Comparison of ENCODE assay signal across 21 cellular contexts in the genomic region with DNA sequence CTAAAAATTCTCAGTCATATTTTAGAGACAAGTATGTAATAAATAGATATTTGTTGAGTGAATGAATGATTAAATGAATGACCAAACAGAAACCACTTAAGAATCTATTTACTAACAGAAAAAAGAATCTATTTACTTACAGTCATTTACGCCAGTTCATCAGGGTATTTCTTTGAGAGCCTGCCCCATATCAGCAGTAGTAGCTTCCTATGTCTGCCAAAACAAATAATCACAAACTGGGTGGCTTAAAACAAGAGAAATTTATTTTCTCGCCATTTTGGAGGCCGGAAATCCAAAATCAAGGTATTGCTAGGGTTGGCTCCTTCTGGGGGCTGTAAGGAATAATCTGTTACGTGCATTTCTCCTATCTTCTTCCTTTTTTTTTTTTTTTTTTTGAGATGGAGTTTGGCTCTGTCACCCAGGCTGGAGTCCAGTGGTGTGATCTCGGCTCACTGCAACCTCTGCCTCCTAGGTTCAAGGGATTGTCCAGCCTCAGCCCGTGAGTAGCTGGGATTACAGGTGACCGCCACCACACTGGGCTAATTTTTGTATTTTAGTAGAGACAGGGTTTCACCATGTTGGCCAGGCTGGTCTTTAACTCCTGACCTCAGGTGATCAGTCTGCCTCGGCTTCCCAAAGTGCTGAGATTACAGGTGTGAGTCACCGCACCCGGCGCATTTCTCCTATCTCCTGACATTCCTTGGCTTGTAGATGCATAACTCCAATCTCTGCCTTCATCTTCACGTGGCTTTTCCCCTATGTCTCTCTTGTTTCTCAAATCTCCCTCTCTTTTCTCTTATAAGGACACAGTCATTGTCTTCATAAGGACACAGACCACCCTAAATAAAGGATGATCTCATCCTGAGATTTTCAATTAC.
"Had no signal": no experiment of that assay in that cellular context is flagged by ENCODE, and none has a peak within 500 bp of the region (broad histone marks: within the 10 kb centered on the region; RNA-seq: fewer than 3 reads in every experiment).

No MANE protein-coding gene starts in this region.

- H3K4me1 ChIP-seq: prostate gland, tibial artery had no signal

- ATAC-seq: activated CD8-positive, alpha-beta T cell treated with anti-CD3 and anti-CD28 coated beads, Interleukin-2, amount 10 ng/mL, durations not matched to agents 7 days and 5 days; heart left ventricle; left cardiac atrium; natural killer cell; stimulated activated effector memory CD8-positive, alpha-beta T cell treated with anti-CD3 and anti-CD28 coated beads, Interleukin-12 subunit alpha, Interleukin-12 subunit beta, amount 100 ng/mL, for 72 hours; stimulated activated naive CD8-positive, alpha-beta T cell treated with anti-CD3 and anti-CD28 coated beads, Interleukin-15, amount 100 ng/mL, for 72 hours; T-cell had no signal

- H3K9me3 ChIP-seq: heart left ventricle, ovary, prostate gland, tibial artery had no signal

- H3K27ac Mint-ChIP-seq: activated CD8-positive, alpha-beta T cell treated with anti-CD3 and anti-CD28 coated beads, Interleukin-2, amount 10 ng/mL, durations not matched to agents 7 days and 5 days; activated naive CD8-positive, alpha-beta T cell; natural killer cell; stimulated activated effector memory CD8-positive, alpha-beta T cell treated with anti-CD3 and anti-CD28 coated beads, Interleukin-12 subunit alpha, Interleukin-12 subunit beta, amount 100 ng/mL, for 72 hours; stimulated activated naive CD8-positive, alpha-beta T cell treated with anti-CD3 and anti-CD28 coated beads, Interleukin-15, amount 100 ng/mL, for 72 hours; T-cell; T-helper 2 cell treated with Interferon-gamma antibody and Interleukin-4, amounts not matched to agents 5 μg/mL and 100 μg/mL, for 36 hours had no signal

- H3K4me1 Mint-ChIP-seq: natural killer cell; stimulated activated effector memory CD8-positive, alpha-beta T cell treated with anti-CD3 and anti-CD28 coated beads, Interleukin-12 subunit alpha, Interleukin-12 subunit beta, amount 100 ng/mL, for 72 hours; stimulated activated naive CD8-positive, alpha-beta T cell treated with anti-CD3 and anti-CD28 coated beads, Interleukin-15, amount 100 ng/mL, for 72 hours; T-cell had no signal

- H3K27me3 Mint-ChIP-seq: stimulated activated naive CD8-positive, alpha-beta T cell treated with anti-CD3 and anti-CD28 coated beads, Interleukin-15, amount 100 ng/mL, for 72 hours had no signal

- H3K27me3 ChIP-seq: cardiac muscle cell, heart left ventricle, ovary, tibial artery had no signal

- H3K9me3 Mint-ChIP-seq: natural killer cell; stimulated activated effector memory CD8-positive, alpha-beta T cell treated with anti-CD3 and anti-CD28 coated beads, Interleukin-12 subunit alpha, Interleukin-12 subunit beta, amount 100 ng/mL, for 72 hours; stimulated activated naive CD8-positive, alpha-beta T cell treated with anti-CD3 and anti-CD28 coated beads, Interleukin-15, amount 100 ng/mL, for 72 hours; T-cell; T-helper 2 cell treated with Interferon-gamma antibody and Interleukin-4, amounts not matched to agents 5 μg/mL and 100 μg/mL, for 36 hours had no signal

- H3K36me3 ChIP-seq: cardiac muscle cell, heart left ventricle, ovary, prostate gland, tibial artery had no signal

- H3K27ac ChIP-seq: cardiac muscle cell, heart left ventricle, ovary, prostate gland, tibial artery, VCaP had no signal

- H3K4me3 ChIP-seq: cardiac muscle cell, heart left ventricle, lung, ovary, prostate gland, tibial artery had no signal

- H3K4me3 Mint-ChIP-seq: activated CD8-positive, alpha-beta T cell treated with anti-CD3 and anti-CD28 coated beads, Interleukin-2, amount 10 ng/mL, durations not matched to agents 7 days and 5 days; activated naive CD8-positive, alpha-beta T cell; natural killer cell; stimulated activated effector memory CD8-positive, alpha-beta T cell treated with anti-CD3 and anti-CD28 coated beads, Interleukin-12 subunit alpha, Interleukin-12 subunit beta, amount 100 ng/mL, for 72 hours; stimulated activated naive CD8-positive, alpha-beta T cell treated with anti-CD3 and anti-CD28 coated beads, Interleukin-15, amount 100 ng/mL, for 72 hours; T-cell; T-helper 2 cell treated with Interferon-gamma antibody and Interleukin-4, amounts not matched to agents 5 μg/mL and 100 μg/mL, for 36 hours had no signal

- H3K36me3 Mint-ChIP-seq: activated naive CD8-positive, alpha-beta T cell; natural killer cell; stimulated activated effector memory CD8-positive, alpha-beta T cell treated with anti-CD3 and anti-CD28 coated beads, Interleukin-12 subunit alpha, Interleukin-12 subunit beta, amount 100 ng/mL, for 72 hours; T-cell had no signal

- DNase-seq: activated CD4-positive, alpha-beta T cell treated with anti-CD3 and anti-CD28 coated beads for 1 hour; activated CD4-positive, alpha-beta T cell treated with anti-CD3 and anti-CD28 coated beads, Interleukin-2, amount 50 U/mL, for 1 hour; activated CD8-positive, alpha-beta T cell treated with anti-CD3 and anti-CD28 coated beads, Interleukin-2, amount 10 ng/mL, durations not matched to agents 7 days and 5 days; activated T-cell treated with anti-CD3 and anti-CD28 coated beads, Interleukin-2, amount 50 U/mL, for 1 hour; amygdala; heart left ventricle; left cardiac atrium; midbrain; natural killer cell; ovary; stimulated activated CD4-positive, alpha-beta T cell treated with anti-CD3 and anti-CD28 coated beads, Interleukin-1b, Interleukin-23, amount 100 ng/mL, for 48 hours; stimulated activated naive CD8-positive, alpha-beta T cell treated with anti-CD3 and anti-CD28 coated beads, Interleukin-15, amount 100 ng/mL, for 72 hours; T-cell; tibial artery had no signal
